Comparison of ENCODE assay signal across 1 cellular context in the genomic region with DNA sequence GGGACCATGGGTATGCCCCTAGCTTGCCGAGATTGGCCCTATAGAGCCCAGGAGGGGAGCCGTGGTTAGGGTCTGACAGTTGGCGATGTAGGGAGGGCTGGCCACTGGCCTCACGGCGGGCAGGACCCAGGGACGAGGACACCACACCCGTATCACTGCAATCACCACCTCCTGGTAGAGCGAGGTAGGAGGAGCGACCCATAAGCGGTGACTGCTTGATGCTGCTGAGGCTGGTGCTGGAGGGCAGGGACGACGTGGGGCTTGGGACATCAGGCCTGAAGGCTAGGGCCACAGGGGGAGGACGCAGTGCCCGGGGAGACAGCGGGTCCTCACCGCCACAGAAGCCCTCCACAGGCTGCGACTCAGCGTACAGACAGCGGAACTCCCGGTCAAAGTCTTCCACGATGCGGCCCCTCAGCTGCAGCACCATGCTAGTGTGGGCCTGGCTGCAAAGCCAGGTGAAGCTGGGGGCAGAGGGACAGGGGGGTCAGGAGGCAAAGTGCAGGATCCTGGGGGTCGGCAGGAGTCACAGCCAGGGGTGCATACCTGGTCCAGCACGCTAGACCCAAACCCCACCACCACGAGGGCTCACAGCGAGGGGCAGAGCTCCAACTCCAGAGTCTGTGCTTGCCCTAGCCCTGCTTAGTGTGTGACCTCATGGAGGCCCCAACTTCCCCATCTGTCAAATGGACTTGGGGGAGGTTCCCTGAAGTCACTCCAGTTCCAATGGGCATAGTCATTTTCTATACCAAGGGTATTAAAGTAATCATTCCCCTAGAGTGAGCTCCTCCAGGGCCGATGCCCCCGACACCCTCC.
TF ChIP-seq lines count a peak whose summit lies in the region.

No MANE protein-coding gene starts in this region.

TF ChIP-seq in H1, 55 proteins besides CTCF, POLR2A, EP300 and RAD21:
- TF ChIP-seq, protein P1, sequence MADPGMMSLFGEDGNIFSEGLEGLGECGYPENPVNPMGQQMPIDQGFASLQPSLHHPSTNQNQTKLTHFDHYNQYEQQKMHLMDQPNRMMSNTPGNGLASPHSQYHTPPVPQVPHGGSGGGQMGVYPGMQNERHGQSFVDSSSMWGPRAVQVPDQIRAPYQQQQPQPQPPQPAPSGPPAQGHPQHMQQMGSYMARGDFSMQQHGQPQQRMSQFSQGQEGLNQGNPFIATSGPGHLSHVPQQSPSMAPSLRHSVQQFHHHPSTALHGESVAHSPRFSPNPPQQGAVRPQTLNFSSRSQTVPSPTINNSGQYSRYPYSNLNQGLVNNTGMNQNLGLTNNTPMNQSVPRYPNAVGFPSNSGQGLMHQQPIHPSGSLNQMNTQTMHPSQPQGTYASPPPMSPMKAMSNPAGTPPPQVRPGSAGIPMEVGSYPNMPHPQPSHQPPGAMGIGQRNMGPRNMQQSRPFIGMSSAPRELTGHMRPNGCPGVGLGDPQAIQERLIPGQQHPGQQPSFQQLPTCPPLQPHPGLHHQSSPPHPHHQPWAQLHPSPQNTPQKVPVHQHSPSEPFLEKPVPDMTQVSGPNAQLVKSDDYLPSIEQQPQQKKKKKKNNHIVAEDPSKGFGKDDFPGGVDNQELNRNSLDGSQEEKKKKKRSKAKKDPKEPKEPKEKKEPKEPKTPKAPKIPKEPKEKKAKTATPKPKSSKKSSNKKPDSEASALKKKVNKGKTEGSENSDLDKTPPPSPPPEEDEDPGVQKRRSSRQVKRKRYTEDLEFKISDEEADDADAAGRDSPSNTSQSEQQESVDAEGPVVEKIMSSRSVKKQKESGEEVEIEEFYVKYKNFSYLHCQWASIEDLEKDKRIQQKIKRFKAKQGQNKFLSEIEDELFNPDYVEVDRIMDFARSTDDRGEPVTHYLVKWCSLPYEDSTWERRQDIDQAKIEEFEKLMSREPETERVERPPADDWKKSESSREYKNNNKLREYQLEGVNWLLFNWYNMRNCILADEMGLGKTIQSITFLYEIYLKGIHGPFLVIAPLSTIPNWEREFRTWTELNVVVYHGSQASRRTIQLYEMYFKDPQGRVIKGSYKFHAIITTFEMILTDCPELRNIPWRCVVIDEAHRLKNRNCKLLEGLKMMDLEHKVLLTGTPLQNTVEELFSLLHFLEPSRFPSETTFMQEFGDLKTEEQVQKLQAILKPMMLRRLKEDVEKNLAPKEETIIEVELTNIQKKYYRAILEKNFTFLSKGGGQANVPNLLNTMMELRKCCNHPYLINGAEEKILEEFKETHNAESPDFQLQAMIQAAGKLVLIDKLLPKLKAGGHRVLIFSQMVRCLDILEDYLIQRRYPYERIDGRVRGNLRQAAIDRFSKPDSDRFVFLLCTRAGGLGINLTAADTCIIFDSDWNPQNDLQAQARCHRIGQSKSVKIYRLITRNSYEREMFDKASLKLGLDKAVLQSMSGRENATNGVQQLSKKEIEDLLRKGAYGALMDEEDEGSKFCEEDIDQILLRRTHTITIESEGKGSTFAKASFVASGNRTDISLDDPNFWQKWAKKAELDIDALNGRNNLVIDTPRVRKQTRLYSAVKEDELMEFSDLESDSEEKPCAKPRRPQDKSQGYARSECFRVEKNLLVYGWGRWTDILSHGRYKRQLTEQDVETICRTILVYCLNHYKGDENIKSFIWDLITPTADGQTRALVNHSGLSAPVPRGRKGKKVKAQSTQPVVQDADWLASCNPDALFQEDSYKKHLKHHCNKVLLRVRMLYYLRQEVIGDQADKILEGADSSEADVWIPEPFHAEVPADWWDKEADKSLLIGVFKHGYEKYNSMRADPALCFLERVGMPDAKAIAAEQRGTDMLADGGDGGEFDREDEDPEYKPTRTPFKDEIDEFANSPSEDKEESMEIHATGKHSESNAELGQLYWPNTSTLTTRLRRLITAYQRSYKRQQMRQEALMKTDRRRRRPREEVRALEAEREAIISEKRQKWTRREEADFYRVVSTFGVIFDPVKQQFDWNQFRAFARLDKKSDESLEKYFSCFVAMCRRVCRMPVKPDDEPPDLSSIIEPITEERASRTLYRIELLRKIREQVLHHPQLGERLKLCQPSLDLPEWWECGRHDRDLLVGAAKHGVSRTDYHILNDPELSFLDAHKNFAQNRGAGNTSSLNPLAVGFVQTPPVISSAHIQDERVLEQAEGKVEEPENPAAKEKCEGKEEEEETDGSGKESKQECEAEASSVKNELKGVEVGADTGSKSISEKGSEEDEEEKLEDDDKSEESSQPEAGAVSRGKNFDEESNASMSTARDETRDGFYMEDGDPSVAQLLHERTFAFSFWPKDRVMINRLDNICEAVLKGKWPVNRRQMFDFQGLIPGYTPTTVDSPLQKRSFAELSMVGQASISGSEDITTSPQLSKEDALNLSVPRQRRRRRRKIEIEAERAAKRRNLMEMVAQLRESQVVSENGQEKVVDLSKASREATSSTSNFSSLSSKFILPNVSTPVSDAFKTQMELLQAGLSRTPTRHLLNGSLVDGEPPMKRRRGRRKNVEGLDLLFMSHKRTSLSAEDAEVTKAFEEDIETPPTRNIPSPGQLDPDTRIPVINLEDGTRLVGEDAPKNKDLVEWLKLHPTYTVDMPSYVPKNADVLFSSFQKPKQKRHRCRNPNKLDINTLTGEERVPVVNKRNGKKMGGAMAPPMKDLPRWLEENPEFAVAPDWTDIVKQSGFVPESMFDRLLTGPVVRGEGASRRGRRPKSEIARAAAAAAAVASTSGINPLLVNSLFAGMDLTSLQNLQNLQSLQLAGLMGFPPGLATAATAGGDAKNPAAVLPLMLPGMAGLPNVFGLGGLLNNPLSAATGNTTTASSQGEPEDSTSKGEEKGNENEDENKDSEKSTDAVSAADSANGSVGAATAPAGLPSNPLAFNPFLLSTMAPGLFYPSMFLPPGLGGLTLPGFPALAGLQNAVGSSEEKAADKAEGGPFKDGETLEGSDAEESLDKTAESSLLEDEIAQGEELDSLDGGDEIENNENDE (IDR thresholded peaks at IDR 0.05; ENCODE audit: insufficient replicate concordance, low read length) = no peak
- no peak for TF ChIP-seq SUZ12 (IDR thresholded peaks at IDR 0.05; ENCODE audit: low read length)
- no peak for TF ChIP-seq SP2 (IDR thresholded peaks at IDR 0.05; ENCODE audit: low read length)
- TF ChIP-seq SIRT6 (IDR thresholded peaks at IDR 0.05; ENCODE audit: low read length) = no peak
- TF ChIP-seq, protein P2, sequence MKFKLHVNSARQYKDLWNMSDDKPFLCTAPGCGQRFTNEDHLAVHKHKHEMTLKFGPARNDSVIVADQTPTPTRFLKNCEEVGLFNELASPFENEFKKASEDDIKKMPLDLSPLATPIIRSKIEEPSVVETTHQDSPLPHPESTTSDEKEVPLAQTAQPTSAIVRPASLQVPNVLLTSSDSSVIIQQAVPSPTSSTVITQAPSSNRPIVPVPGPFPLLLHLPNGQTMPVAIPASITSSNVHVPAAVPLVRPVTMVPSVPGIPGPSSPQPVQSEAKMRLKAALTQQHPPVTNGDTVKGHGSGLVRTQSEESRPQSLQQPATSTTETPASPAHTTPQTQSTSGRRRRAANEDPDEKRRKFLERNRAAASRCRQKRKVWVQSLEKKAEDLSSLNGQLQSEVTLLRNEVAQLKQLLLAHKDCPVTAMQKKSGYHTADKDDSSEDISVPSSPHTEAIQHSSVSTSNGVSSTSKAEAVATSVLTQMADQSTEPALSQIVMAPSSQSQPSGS (IDR thresholded peaks at IDR 0.05; ENCODE audit: low read length) = no peak
- no peak for TF ChIP-seq RNF2 (IDR thresholded peaks at IDR 0.05; ENCODE audit: borderline replicate concordance, low read depth, low read length, missing control alignments, poor library complexity, severe bottlenecking)
- no peak for TF ChIP-seq ZNF274 (IDR thresholded peaks at IDR 0.05; ENCODE audit: borderline replicate concordance, extremely low read depth, low read length)
- TF ChIP-seq HDAC2 (IDR thresholded peaks at IDR 0.05; ENCODE audit: borderline replicate concordance in 1 of 2, low read depth in 2 of 2, low read length in 2 of 2) = no peak
- no peak for TF ChIP-seq CREB1 (IDR thresholded peaks at IDR 0.05)
- no peak for TF ChIP-seq SIX5 (IDR thresholded peaks at IDR 0.05; ENCODE audit: low read depth, low read length)
- TF ChIP-seq, protein P3, sequence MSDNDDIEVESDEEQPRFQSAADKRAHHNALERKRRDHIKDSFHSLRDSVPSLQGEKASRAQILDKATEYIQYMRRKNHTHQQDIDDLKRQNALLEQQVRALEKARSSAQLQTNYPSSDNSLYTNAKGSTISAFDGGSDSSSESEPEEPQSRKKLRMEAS (IDR thresholded peaks at IDR 0.05) = no peak
- no peak for TF ChIP-seq HDAC6 (IDR thresholded peaks at IDR 0.05; ENCODE audit: low read depth, low read length)
- no peak for TF ChIP-seq CBX8 (IDR thresholded peaks at IDR 0.05; ENCODE audit: borderline replicate concordance, low read depth, low read length)
- TF ChIP-seq CTBP2 (IDR thresholded peaks at IDR 0.05; ENCODE audit: borderline replicate concordance, insufficient read depth, insufficient read length, low read length) = no peak
- TF ChIP-seq CEBPB (IDR thresholded peaks at IDR 0.05; ENCODE audit: low read depth, low read length) = no peak
